23 cellular contexts compared by ENCODE assay signal in genomic region chr5:132679717-132680380, GRCh38. TPM values are rescaled to one million over a fixed set of nuclear protein-coding genes. Genes with fewer than 3 reads are reported as not detected.
DNase-seq lines count a peak whose midpoint lies in the region; ATAC-seq and TF ChIP-seq lines count a peak whose summit lies in the region.
"Had no signal": no experiment of that assay in that cellular context is flagged by ENCODE, and none has a peak within 500 bp of the region (broad histone marks: within the 10 kb centered on the region; RNA-seq: fewer than 3 reads in every experiment).

No MANE protein-coding gene starts in this region.

- no peak for ATAC-seq in activated naive CD4-positive, alpha-beta T cell treated with anti-CD3 and anti-CD28 coated beads, Interleukin-2, amount 50 U/mL, for 72 hours
- ATAC-seq: HCT116, PC-3 had no signal

- H3K4me2 ChIP-seq in mesenchymal stem cell (ENCODE audit: low read length, poor library complexity, severe bottlenecking) = no peak overlapping the region

- H3K18ac ChIP-seq in mesenchymal stem cell (ENCODE audit: low read depth in 1 of 2, low read length in 2 of 2) = no peak overlapping the region

- no peak overlapping the region for H3K27ac ChIP-seq in right atrium auricular region
- H3K27ac ChIP-seq in endodermal cell (ENCODE audit: low read depth, low read length) = no peak overlapping the region
- no peak overlapping the region for H3K27ac ChIP-seq in mesenchymal stem cell (ENCODE audit: low read length, poor library complexity, severe bottlenecking)
- H3K27ac ChIP-seq in suprapubic skin = no peak overlapping the region
- H3K27ac ChIP-seq: RWPE1 had no signal

- H3K9ac ChIP-seq in endodermal cell (ENCODE audit: extremely low read depth, low read length, poor library complexity, severe bottlenecking) (no peak overlapping the region), mesenchymal stem cell (ENCODE audit: low read length) (no peak overlapping the region)

- no peak overlapping the region for H2BK5ac ChIP-seq in mesenchymal stem cell (ENCODE audit: low read depth, low read length, poor library complexity, severe bottlenecking)

- H3K36me3 Mint-ChIP-seq in endodermal cell (ENCODE audit: low read depth) = no peaks in the 10 kb centered on the region
- H3K36me3 Mint-ChIP-seq in activated naive CD4-positive, alpha-beta T cell treated with anti-CD3 and anti-CD28 coated beads, Interleukin-2, amount 50 U/mL, for 72 hours = no peaks in the 10 kb centered on the region
- peaks cover 8% of the 10 kb centered on the region for H3K36me3 Mint-ChIP-seq in activated CD4-positive, alpha-beta T cell treated with anti-CD3 and anti-CD28 coated beads, Interleukin-2, amount 10 ng/mL, durations not matched to agents 24 days and 14 days (ENCODE audit: low read depth)

- H3K9me3 ChIP-seq in right atrium auricular region (no peaks in the 10 kb centered on the region), endodermal cell (ENCODE audit: control insufficient read depth, low read length) (no peaks in the 10 kb centered on the region), mesenchymal stem cell (ENCODE audit: control insufficient read depth, low read length) (no peaks in the 10 kb centered on the region), suprapubic skin (no peaks in the 10 kb centered on the region)

- H2AK5ac ChIP-seq in mesenchymal stem cell (ENCODE audit: low read length, severe bottlenecking) = no peak overlapping the region

- H4K8ac ChIP-seq in mesenchymal stem cell (ENCODE audit: low read length) = no peak overlapping the region

- TF ChIP-seq CTCF in right atrium auricular region (IDR thresholded peaks at IDR 0.05) = no peak
- TF ChIP-seq CTCF in endodermal cell (conservative IDR thresholded peaks at IDR 0.05) = no peak
- TF ChIP-seq CTCF in suprapubic skin (IDR thresholded peaks at IDR 0.05) = no peak

- peak overlapping the region in 1 of 2 experiments; percentile 42 for H3K4ac ChIP-seq in mesenchymal stem cell (ENCODE audit: low read depth in 1 of 2, low read length in 2 of 2)

- H3K4me3 ChIP-seq in right atrium auricular region = no peak overlapping the region
- H3K4me3 ChIP-seq in endodermal cell (ENCODE audit: low read length) = no peak overlapping the region
- no peak overlapping the region for H3K4me3 ChIP-seq in mesenchymal stem cell (ENCODE audit: insufficient read depth in 1 of 2, low read depth in 1 of 2, low read length in 2 of 2)
- no peak overlapping the region for H3K4me3 ChIP-seq in suprapubic skin

- no peak overlapping the region for H3K14ac ChIP-seq in mesenchymal stem cell (ENCODE audit: low read length in 2 of 2)

- no peak overlapping the region for H3K4me3 Mint-ChIP-seq in endodermal cell
- no peak overlapping the region for H3K4me3 Mint-ChIP-seq in activated CD4-positive, alpha-beta T cell treated with anti-CD3 and anti-CD28 coated beads, Interleukin-2, amount 10 ng/mL, durations not matched to agents 24 days and 14 days
- H3K4me3 Mint-ChIP-seq: CD4-positive, alpha-beta memory T cell had no signal

- H2AFZ ChIP-seq in mesenchymal stem cell (ENCODE audit: low read depth, low read length) = no peak overlapping the region

- H3K9me3 Mint-ChIP-seq in endodermal cell = no peaks in the 10 kb centered on the region
- H3K9me3 Mint-ChIP-seq in activated naive CD4-positive, alpha-beta T cell treated with anti-CD3 and anti-CD28 coated beads, Interleukin-2, amount 50 U/mL, for 72 hours = no peaks in the 10 kb centered on the region
- no peaks in the 10 kb centered on the region for H3K9me3 Mint-ChIP-seq in activated CD4-positive, alpha-beta T cell treated with anti-CD3 and anti-CD28 coated beads, Interleukin-2, amount 10 ng/mL, durations not matched to agents 24 days and 14 days
- H3K9me3 Mint-ChIP-seq: CD4-positive, alpha-beta memory T cell had no signal

- H2BK120ac ChIP-seq in mesenchymal stem cell (ENCODE audit: low read depth, low read length) = peak overlapping the region; percentile 22

- H3K79me1 ChIP-seq in mesenchymal stem cell (replicated peaks; ENCODE audit: low read length, poor library complexity, severe bottlenecking) = no peaks in the 10 kb centered on the region

- peaks cover 0 to 3% of the 10 kb centered on the region in 2 donors for H3K4me1 ChIP-seq in right atrium auricular region
- no peaks in the 10 kb centered on the region for H3K4me1 ChIP-seq in endodermal cell (ENCODE audit: control insufficient read depth, insufficient read depth, low read length)
- peaks cover 10% of the 10 kb centered on the region for H3K4me1 ChIP-seq in mesenchymal stem cell (ENCODE audit: control insufficient read depth, insufficient read depth, low read depth, low read length)
- peaks cover 2% of the 10 kb centered on the region for H3K4me1 ChIP-seq in suprapubic skin

- no peak overlapping the region for H3K27ac Mint-ChIP-seq in endodermal cell
- no peak overlapping the region for H3K27ac Mint-ChIP-seq in activated naive CD4-positive, alpha-beta T cell treated with anti-CD3 and anti-CD28 coated beads, Interleukin-2, amount 50 U/mL, for 72 hours
- H3K27ac Mint-ChIP-seq in activated CD4-positive, alpha-beta T cell treated with anti-CD3 and anti-CD28 coated beads, Interleukin-2, amount 10 ng/mL, durations not matched to agents 24 days and 14 days = no peak overlapping the region
- H3K27ac Mint-ChIP-seq: CD4-positive, alpha-beta memory T cell had no signal

- H2BK15ac ChIP-seq in mesenchymal stem cell (ENCODE audit: low read depth, poor library complexity, severe bottlenecking) = no peak overlapping the region

- H3K36me3 ChIP-seq in right atrium auricular region = no peaks in the 10 kb centered on the region
- no peaks in the 10 kb centered on the region for H3K36me3 ChIP-seq in endodermal cell (ENCODE audit: control insufficient read depth, insufficient read depth, low read length)
- no peaks in the 10 kb centered on the region for H3K36me3 ChIP-seq in mesenchymal stem cell (ENCODE audit: control insufficient read depth in 1 of 2, insufficient read depth in 2 of 2, low read depth in 1 of 2, low read length in 2 of 2)
- no peaks in the 10 kb centered on the region for H3K36me3 ChIP-seq in suprapubic skin

- H3K27me3 Mint-ChIP-seq in endodermal cell (ENCODE audit: insufficient read depth) = no peaks in the 10 kb centered on the region
- no peaks in the 10 kb centered on the region for H3K27me3 Mint-ChIP-seq in activated CD4-positive, alpha-beta T cell treated with anti-CD3 and anti-CD28 coated beads, Interleukin-2, amount 10 ng/mL, durations not matched to agents 24 days and 14 days
- H3K27me3 Mint-ChIP-seq: CD4-positive, alpha-beta memory T cell had no signal

- intact Hi-C loops in cardiac septum (cut with DNase I) = no loop called here
- intact Hi-C loops in activated CD4-positive, alpha-beta T cell treated with anti-CD3 and anti-CD28 coated beads, Interleukin-2, amount 10 ng/mL, durations not matched to agents 24 days and 14 days (cut with micrococcal nuclease) = loop anchor here (5.0 kb wide), 1 partner anchor 43 kb away; no protein-coding TSS in a partner anchor

- DNase-seq in right atrium auricular region (ENCODE audit: low spot score) = peak; percentile 38
- no peak for DNase-seq in cardiac septum (ENCODE audit: low spot score)
- DNase-seq in endodermal cell = peak; percentile 37
- no peak for DNase-seq in mesenchymal stem cell
- no peak for DNase-seq in activated naive CD4-positive, alpha-beta T cell treated with anti-CD3 and anti-CD28 coated beads, Interleukin-2, amount 50 U/mL, for 72 hours (ENCODE audit: low spot score in 2 of 2)
- no peak for DNase-seq in iPS-NIHi7 (ENCODE audit: extremely low spot score)
- no peak for DNase-seq in activated CD4-positive, alpha-beta T cell treated with anti-CD3 and anti-CD28 coated beads, Interleukin-2, amount 10 ng/mL, durations not matched to agents 24 days and 14 days
- DNase-seq in suprapubic skin (ENCODE audit: low spot score in 2 of 2) = no peak
- DNase-seq: Calu3; CD4-positive, alpha-beta memory T cell; DMS53; KBM-7; MV-4-11; NCI-H1417; NCI-H1930; NCI-H2171 treated with DMSO at 0.1 percent for 48 hours; NCI-H446 treated with DMSO at 0.1 percent for 48 hours; NCI-H774; PC-3 had no signal

- H3K4me1 Mint-ChIP-seq in endodermal cell = peaks cover 6% of the 10 kb centered on the region
- peaks cover 22% of the 10 kb centered on the region for H3K4me1 Mint-ChIP-seq in activated CD4-positive, alpha-beta T cell treated with anti-CD3 and anti-CD28 coated beads, Interleukin-2, amount 10 ng/mL, durations not matched to agents 24 days and 14 days

- H3K23ac ChIP-seq in mesenchymal stem cell (ENCODE audit: low read length in 2 of 2) = no peak overlapping the region

- peak overlapping the region in 1 of 2 experiments; percentile 40 for H2BK12ac ChIP-seq in mesenchymal stem cell (ENCODE audit: low read length in 2 of 2)

- no peak overlapping the region for H4K91ac ChIP-seq in mesenchymal stem cell (ENCODE audit: low read length)

- H3K27me3 ChIP-seq in right atrium auricular region (no peaks in the 10 kb centered on the region), endodermal cell (ENCODE audit: control insufficient read depth, insufficient read depth, low read length, poor library complexity, severe bottlenecking) (no peaks in the 10 kb centered on the region), mesenchymal stem cell (ENCODE audit: control insufficient read depth in 1 of 2, insufficient read depth in 1 of 2, low read length in 2 of 2) (peaks cover 0 to 9% of the 10 kb centered on the region in 2 experiments), suprapubic skin (no peaks in the 10 kb centered on the region)

- no peak for TF ChIP-seq POLR2A in suprapubic skin (IDR thresholded peaks at IDR 0.05)

- no peak for TF ChIP-seq EP300 in suprapubic skin (IDR thresholded peaks at IDR 0.05)

- 94 to 95% methylated on average over 7 to 15 of the region's 15 CpGs for WGBS in endodermal cell (ENCODE audit: insufficient coverage in 1 of 2, insufficient read length in 1 of 2), 2 experiments
- WGBS in mesenchymal stem cell = 89% methylated on average over 13 of the region's 15 CpGs
- WGBS in suprapubic skin = 96% methylated on average over 6 of the region's 15 CpGs

RNA-seq across cellular contexts. Expression of gene IL4, which starts 6.1 kb away (rescaled TPM):
- total RNA-seq in right atrium auricular region (not detected), cardiac septum (not detected), endodermal cell (not detected), suprapubic skin (not detected)
- not detected for polyA plus RNA-seq in endodermal cell (2013, experiment 1 of 2)
- not detected for polyA plus RNA-seq in endodermal cell (2013, experiment 2 of 2)
- polyA plus RNA-seq in mesenchymal stem cell (2013, experiment 1 of 2) = not detected
- not detected for polyA plus RNA-seq in mesenchymal stem cell (2013, experiment 2 of 2)
- not detected for total RNA-seq in activated naive CD4-positive, alpha-beta T cell treated with anti-CD3 and anti-CD28 coated beads, Interleukin-2, amount 50 U/mL, for 72 hours
- 20.5 and 21.2 TPM in 2 replicates for total RNA-seq in activated CD4-positive, alpha-beta T cell treated with anti-CD3 and anti-CD28 coated beads, Interleukin-2, amount 10 ng/mL, durations not matched to agents 24 days and 14 days
- total RNA-seq: A172; Calu3; CD4-positive, alpha-beta memory T cell; PC-3 had no signal
- polyA plus RNA-seq: BJ; CD4-positive, alpha-beta memory T cell had no signal

RNA-seq across cellular contexts. Expression of gene IL13, which starts 21.9 kb away (rescaled TPM):
- total RNA-seq in right atrium auricular region = not detected
- total RNA-seq in cardiac septum = not detected
- total RNA-seq in endodermal cell = not detected
- not detected for polyA plus RNA-seq in endodermal cell (2013, experiment 1 of 2)
- not detected for polyA plus RNA-seq in endodermal cell (2013, experiment 2 of 2)
- polyA plus RNA-seq in mesenchymal stem cell (2013, experiment 1 of 2) = not detected
- polyA plus RNA-seq in mesenchymal stem cell (2013, experiment 2 of 2) = not detected
- total RNA-seq in activated naive CD4-positive, alpha-beta T cell treated with anti-CD3 and anti-CD28 coated beads, Interleukin-2, amount 50 U/mL, for 72 hours = under 1 TPM; 0.72 to 0.98 TPM
- 231 and 239 TPM in 2 replicates for total RNA-seq in activated CD4-positive, alpha-beta T cell treated with anti-CD3 and anti-CD28 coated beads, Interleukin-2, amount 10 ng/mL, durations not matched to agents 24 days and 14 days
- 1 to 10 TPM in 1 of 4 donors, under 1 TPM in 1, not detected in 2; 0.80 to 1.4 TPM for total RNA-seq in suprapubic skin
- total RNA-seq: A172; Calu3; CD4-positive, alpha-beta memory T cell; PC-3 had no signal
- polyA plus RNA-seq: BJ; CD4-positive, alpha-beta memory T cell had no signal

RNA-seq across cellular contexts. Expression of gene KIF3A, which starts 57.5 kb away (rescaled TPM):
- total RNA-seq in right atrium auricular region = 1 to 10 TPM; 5.6 to 7.2 TPM
- 10.9 TPM for total RNA-seq in cardiac septum
- total RNA-seq in endodermal cell = 10 to 100 TPM; 19.6 to 25.2 TPM
- polyA plus RNA-seq in endodermal cell (2013, experiment 1 of 2) = 14.6 TPM
- 14.7 TPM for polyA plus RNA-seq in endodermal cell (2013, experiment 2 of 2)
- 8.1 TPM for polyA plus RNA-seq in mesenchymal stem cell (2013, experiment 1 of 2)
- polyA plus RNA-seq in mesenchymal stem cell (2013, experiment 2 of 2) = 8.2 TPM
- 10 to 100 TPM in 1 of 2 donors, 1 to 10 TPM in 1; 9.0 to 12.7 TPM for total RNA-seq in activated naive CD4-positive, alpha-beta T cell treated with anti-CD3 and anti-CD28 coated beads, Interleukin-2, amount 50 U/mL, for 72 hours
- 44.2 and 51.9 TPM in 2 replicates for total RNA-seq in activated CD4-positive, alpha-beta T cell treated with anti-CD3 and anti-CD28 coated beads, Interleukin-2, amount 10 ng/mL, durations not matched to agents 24 days and 14 days
- 10 to 100 TPM in 1 of 4 donors, 1 to 10 TPM in 3; 2.6 to 15.0 (median 6.3) TPM for total RNA-seq in suprapubic skin

Comparison
In these comparisons a context has a peak if more than half of its experiments do, and no peak if none do; other contexts are left out.
1. DNase-seq: peak in right atrium auricular region (single experiment) and endodermal cell (single experiment); none in cardiac septum (single experiment), mesenchymal stem cell (single experiment), activated naive CD4-positive, alpha-beta T cell treated with anti-CD3 and anti-CD28 coated beads, Interleukin-2, amount 50 U/mL, for 72 hours (0 of 2), iPS-NIHi7 (single experiment), activated CD4-positive, alpha-beta T cell treated with anti-CD3 and anti-CD28 coated beads, Interleukin-2, amount 10 ng/mL, durations not matched to agents 24 days and 14 days (single experiment) and suprapubic skin (0 of 2).
2. RNA of gene IL4, which starts 6.1 kb away (total RNA-seq): 20.5 to 21.2 TPM in activated CD4-positive, alpha-beta T cell treated with anti-CD3 and anti-CD28 coated beads, Interleukin-2, amount 10 ng/mL, durations not matched to agents 24 days and 14 days; not detected in activated naive CD4-positive, alpha-beta T cell treated with anti-CD3 and anti-CD28 coated beads, Interleukin-2, amount 50 U/mL, for 72 hours, not detected in right atrium auricular region, not detected in cardiac septum (single experiment), not detected in endodermal cell and not detected in suprapubic skin; every median in the first group is over 10 times any median in the second.
3. RNA of gene IL13, which starts 21.9 kb away (total RNA-seq): 231 to 239 TPM in activated CD4-positive, alpha-beta T cell treated with anti-CD3 and anti-CD28 coated beads, Interleukin-2, amount 10 ng/mL, durations not matched to agents 24 days and 14 days; 0.72 to 0.98 TPM in activated naive CD4-positive, alpha-beta T cell treated with anti-CD3 and anti-CD28 coated beads, Interleukin-2, amount 50 U/mL, for 72 hours, 0.80 to 1.4 TPM in suprapubic skin, not detected in right atrium auricular region, not detected in cardiac septum (single experiment) and not detected in endodermal cell; every median in the first group is over 10 times any median in the second.